1 cellular context compared by ENCODE assay signal in the genomic region with DNA sequence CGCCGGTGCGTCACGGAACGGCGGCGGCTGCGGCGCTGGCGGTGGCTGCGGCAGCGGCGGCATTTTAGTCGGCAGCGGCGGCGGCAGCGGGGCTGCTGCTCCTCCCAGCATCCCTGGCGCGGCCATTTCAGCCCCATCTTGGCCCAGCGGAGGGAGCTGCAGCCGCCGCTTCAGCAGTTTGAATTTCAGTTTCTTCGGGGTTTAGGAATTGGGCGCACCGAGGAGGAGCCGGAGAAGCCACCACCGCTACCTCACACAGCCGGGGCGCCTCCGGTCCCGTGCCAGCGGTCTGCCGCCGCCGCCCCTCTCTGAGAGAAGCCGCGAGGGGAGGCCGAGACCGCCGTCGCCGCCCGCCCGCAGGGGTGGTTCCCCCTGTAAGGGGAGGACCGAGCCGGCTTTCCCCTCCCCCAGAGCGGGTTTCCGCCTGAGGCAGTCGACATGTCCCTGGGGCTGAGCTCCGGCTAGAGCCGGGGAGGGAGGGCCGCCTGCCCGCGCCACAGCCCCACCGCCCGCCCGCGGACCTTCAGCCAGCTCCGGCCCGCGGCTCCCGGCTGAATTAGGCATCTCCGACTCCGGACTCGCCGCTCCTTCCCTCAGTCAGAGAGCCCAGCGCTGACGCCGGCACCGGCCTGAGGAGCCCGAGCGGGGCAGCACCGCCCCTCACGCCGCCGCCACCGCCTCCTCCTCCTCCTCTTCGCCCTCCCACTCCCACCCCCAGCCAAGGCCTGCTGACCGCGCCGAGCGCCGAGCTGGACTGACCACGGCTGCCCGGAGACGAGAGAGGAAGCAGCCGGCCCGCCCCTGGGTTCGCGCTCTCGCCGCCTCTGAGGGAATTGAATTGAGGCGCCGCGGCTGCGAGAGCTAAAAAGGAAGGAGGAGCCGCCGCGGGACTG.
TF ChIP-seq lines count a peak whose summit lies in the region.

TSC22D2 (plus strand) TSS at position 67 of the 893 bp plus-strand sequence. CDS start 1,053 bp downstream, outside the sequence.

TF ChIP-seq in A549, 52 proteins besides CTCF, POLR2A, EP300 and RAD21 (continued from another document):
- TF ChIP-seq ZC3H11A (IDR thresholded peaks at IDR 0.05) = no peak
TF ChIP-seq in A549: peak in this region for 8.
